ENCODE assay signal across 21 cellular contexts in the genomic region with DNA sequence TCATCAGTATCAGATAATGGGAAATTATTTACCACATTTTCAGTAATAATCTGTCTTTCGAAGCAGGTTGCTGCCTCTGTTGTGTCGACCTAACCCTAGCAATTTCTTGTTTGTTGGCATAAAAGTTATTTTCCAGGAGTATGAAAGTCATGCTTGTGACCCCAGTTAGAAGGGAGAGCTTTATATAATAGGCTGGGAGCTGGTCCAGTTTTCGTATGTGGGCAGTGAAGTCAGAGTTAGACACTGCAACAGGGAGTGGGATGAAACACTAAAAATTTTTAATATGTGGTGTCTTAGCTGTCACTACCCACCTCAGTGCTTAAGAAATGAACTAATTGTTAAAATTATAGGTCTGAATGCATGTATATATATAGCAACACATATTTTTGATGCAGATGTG.
DNase-seq lines count a peak whose midpoint lies in the region; ATAC-seq, FAIRE-seq and TF ChIP-seq lines count a peak whose summit lies in the region.
"Had no signal": no experiment of that assay in that cellular context is flagged by ENCODE, and none has a peak within 500 bp of the region (broad histone marks: within the 10 kb centered on the region; RNA-seq: fewer than 3 reads in every experiment).

No MANE protein-coding gene starts in this region.

- H3F3A ChIP-seq in GM23338 (replicated peaks; ENCODE audit: low read depth): no peaks in the 10 kb centered on the region

- H3K9me3 Mint-ChIP-seq in GM23338: no peaks in the 10 kb centered on the region
- no peaks in the 10 kb centered on the region for H3K9me3 Mint-ChIP-seq in nephron
- H3K9me3 Mint-ChIP-seq: CD4-positive, alpha-beta T cell; CD8-positive, alpha-beta T cell had no signal

- H3K4me3 Mint-ChIP-seq in GM23338: no peak overlapping the region
- H3K4me3 Mint-ChIP-seq in nephron: no peak overlapping the region
- H3K4me3 Mint-ChIP-seq: B cell; CD4-positive, alpha-beta T cell; CD8-positive, alpha-beta T cell had no signal

- no peaks in the 10 kb centered on the region for H3K9me3 ChIP-seq in left ventricle myocardium inferior (replicated peaks)
- H3K9me3 ChIP-seq: A549; BLaER1 treated with 17β-estradiol and CSF1 and Interleukin-3, amounts not matched to agents 10 nM and 100 nM; Caco-2 had no signal

- H3K9me2 ChIP-seq in GM23338 (ENCODE audit: insufficient read depth): no peaks in the 10 kb centered on the region

- no peak overlapping the region for H3K4me3 ChIP-seq in left ventricle myocardium inferior
- H3K4me3 ChIP-seq in GM23338: no peak overlapping the region
- H3K4me3 ChIP-seq: A549; BLaER1 treated with 17β-estradiol and CSF1 and Interleukin-3, amounts not matched to agents 10 nM and 100 nM had no signal

- no peaks in the 10 kb centered on the region for H3K27me3 ChIP-seq in left ventricle myocardium inferior (ENCODE audit: low read depth)
- H3K27me3 ChIP-seq in GM23338 (ENCODE audit: insufficient read depth): no peaks in the 10 kb centered on the region
- H3K27me3 ChIP-seq: BLaER1 treated with 17β-estradiol and CSF1 and Interleukin-3, amounts not matched to agents 10 nM and 100 nM had no signal

- H3K36me3 ChIP-seq in left ventricle myocardium inferior (no peaks in the 10 kb centered on the region), GM23338 (ENCODE audit: insufficient read depth) (no peaks in the 10 kb centered on the region)

- ATAC-seq in Right ventricle myocardium superior (ENCODE audit: poor library complexity) (peak; percentile 46), GM23338 (no peak)
- ATAC-seq: A549; CD8-positive, alpha-beta T cell had no signal

- no peak overlapping the region for H3K4me2 ChIP-seq in GM23338
- H3K4me2 ChIP-seq: A549; BLaER1 treated with 17β-estradiol and CSF1 and Interleukin-3, amounts not matched to agents 10 nM and 100 nM had no signal

- DNase-seq in Right ventricle myocardium superior (no peak), left ventricle myocardium inferior (no peak), GM23338 (ENCODE audit: low spot score) (no peak), frontal cortex (ENCODE audit: low spot score in 2 of 2) (no peak), HK-2 (ENCODE audit: unreplicated experiment) (no peak)
- DNase-seq: AML-193; Caco-2; Calu3; CD4-positive, alpha-beta T cell; CD8-positive, alpha-beta T cell; DMS79 treated with DMSO at 0.1 percent for 48 hours; GF-D8 had no signal

- H3K27ac Mint-ChIP-seq in GM23338: peak overlapping the region; percentile 54
- peak overlapping the region; percentile 10 to 64 (median 28) for H3K27ac Mint-ChIP-seq in nephron
- H3K27ac Mint-ChIP-seq: B cell; CD4-positive, alpha-beta T cell; CD8-positive, alpha-beta T cell had no signal

- peaks cover 8% of the 10 kb centered on the region for H3K79me2 ChIP-seq in GM23338 (replicated peaks; ENCODE audit: insufficient read depth)

- H4K20me1 ChIP-seq in GM23338 (replicated peaks; ENCODE audit: insufficient read depth): no peaks in the 10 kb centered on the region
- H4K20me1 ChIP-seq: BLaER1 treated with 17β-estradiol and CSF1 and Interleukin-3, amounts not matched to agents 10 nM and 100 nM had no signal

- H2AFZ ChIP-seq in GM23338: no peak overlapping the region

- TF ChIP-seq CTCF in left ventricle myocardium inferior (IDR thresholded peaks at IDR 0.05; ENCODE audit: borderline replicate concordance): no peak
- no peak for TF ChIP-seq CTCF in GM23338 (conservative IDR thresholded peaks at IDR 0.05; ENCODE audit: low read depth in 2 of 2)
- TF ChIP-seq CTCF in nephron (IDR thresholded peaks at IDR 0.05; ENCODE audit: unreplicated experiment in 3 of 3): no peak

- intact Hi-C loops in Right ventricle myocardium superior (cut with DNase I) (no loop called here), left ventricle myocardium inferior (cut with micrococcal nuclease) (no loop called here)

- H3K36me3 Mint-ChIP-seq in GM23338 (ENCODE audit: low read depth): no peaks in the 10 kb centered on the region
- H3K36me3 Mint-ChIP-seq in nephron (ENCODE audit: low read depth): peaks cover 2% of the 10 kb centered on the region
- H3K36me3 Mint-ChIP-seq: CD8-positive, alpha-beta T cell had no signal

- no peak for FAIRE-seq in frontal cortex (lab: Jason Lieb, UNC)
- FAIRE-seq: A549, D721Med, GM12891, GM19239 had no signal

- H3K4me1 Mint-ChIP-seq in GM23338 (peaks cover 38% of the 10 kb centered on the region), nephron (peaks cover 28% of the 10 kb centered on the region)
- H3K4me1 Mint-ChIP-seq: B cell had no signal

- H3K27me3 Mint-ChIP-seq in GM23338 (ENCODE audit: insufficient read depth, low read depth, poor library complexity): no peaks in the 10 kb centered on the region
- no peaks in the 10 kb centered on the region for H3K27me3 Mint-ChIP-seq in nephron (ENCODE audit: low read depth)
- H3K27me3 Mint-ChIP-seq: B cell had no signal

- H3K27ac ChIP-seq in left ventricle myocardium inferior (replicated peaks) (no peak overlapping the region), GM23338 (ENCODE audit: low read depth) (no peak overlapping the region)
- H3K27ac ChIP-seq: 22Rv1; A549; BLaER1 treated with 17β-estradiol and CSF1 and Interleukin-3, amounts not matched to agents 10 nM and 100 nM; C4-2B had no signal

- H3K4me1 ChIP-seq in left ventricle myocardium inferior: peaks cover 57% of the 10 kb centered on the region
- H3K4me1 ChIP-seq in GM23338 (ENCODE audit: insufficient read depth): peaks cover 18% of the 10 kb centered on the region
- H3K4me1 ChIP-seq: A549; BLaER1 treated with 17β-estradiol and CSF1 and Interleukin-3, amounts not matched to agents 10 nM and 100 nM; Caco-2 had no signal

TF ChIP-seq in GM23338, 12 proteins besides CTCF, POLR2A, EP300 and RAD21:
- TF ChIP-seq CREB1 (CRISPR knock-in tag; IDR thresholded peaks at IDR 0.05; ENCODE audit: low read depth) (no peak), EZH2phosphoT487 (IDR thresholded peaks at IDR 0.05; ENCODE audit: unreplicated experiment) (no peak), POLR2AphosphoS5 (IDR thresholded peaks at IDR 0.05; ENCODE audit: low read depth) (no peak), NANOG (IDR thresholded peaks at IDR 0.05; ENCODE audit: borderline replicate concordance) (no peak), ZNF114 (CRISPR knock-in tag; IDR thresholded peaks at IDR 0.05) (no peak), EZH2 (IDR thresholded peaks at IDR 0.05; ENCODE audit: low read depth, unreplicated experiment) (no peak), ZNF331 (CRISPR knock-in tag; IDR thresholded peaks at IDR 0.05; ENCODE audit: low read depth) (no peak), JUNB (IDR thresholded peaks at IDR 0.05; ENCODE audit: unreplicated experiment) (no peak), STAT1 (IDR thresholded peaks at IDR 0.05; ENCODE audit: unreplicated experiment) (no peak)
- TF ChIP-seq, protein P1, sequence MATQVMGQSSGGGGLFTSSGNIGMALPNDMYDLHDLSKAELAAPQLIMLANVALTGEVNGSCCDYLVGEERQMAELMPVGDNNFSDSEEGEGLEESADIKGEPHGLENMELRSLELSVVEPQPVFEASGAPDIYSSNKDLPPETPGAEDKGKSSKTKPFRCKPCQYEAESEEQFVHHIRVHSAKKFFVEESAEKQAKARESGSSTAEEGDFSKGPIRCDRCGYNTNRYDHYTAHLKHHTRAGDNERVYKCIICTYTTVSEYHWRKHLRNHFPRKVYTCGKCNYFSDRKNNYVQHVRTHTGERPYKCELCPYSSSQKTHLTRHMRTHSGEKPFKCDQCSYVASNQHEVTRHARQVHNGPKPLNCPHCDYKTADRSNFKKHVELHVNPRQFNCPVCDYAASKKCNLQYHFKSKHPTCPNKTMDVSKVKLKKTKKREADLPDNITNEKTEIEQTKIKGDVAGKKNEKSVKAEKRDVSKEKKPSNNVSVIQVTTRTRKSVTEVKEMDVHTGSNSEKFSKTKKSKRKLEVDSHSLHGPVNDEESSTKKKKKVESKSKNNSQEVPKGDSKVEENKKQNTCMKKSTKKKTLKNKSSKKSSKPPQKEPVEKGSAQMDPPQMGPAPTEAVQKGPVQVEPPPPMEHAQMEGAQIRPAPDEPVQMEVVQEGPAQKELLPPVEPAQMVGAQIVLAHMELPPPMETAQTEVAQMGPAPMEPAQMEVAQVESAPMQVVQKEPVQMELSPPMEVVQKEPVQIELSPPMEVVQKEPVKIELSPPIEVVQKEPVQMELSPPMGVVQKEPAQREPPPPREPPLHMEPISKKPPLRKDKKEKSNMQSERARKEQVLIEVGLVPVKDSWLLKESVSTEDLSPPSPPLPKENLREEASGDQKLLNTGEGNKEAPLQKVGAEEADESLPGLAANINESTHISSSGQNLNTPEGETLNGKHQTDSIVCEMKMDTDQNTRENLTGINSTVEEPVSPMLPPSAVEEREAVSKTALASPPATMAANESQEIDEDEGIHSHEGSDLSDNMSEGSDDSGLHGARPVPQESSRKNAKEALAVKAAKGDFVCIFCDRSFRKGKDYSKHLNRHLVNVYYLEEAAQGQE (IDR thresholded peaks at IDR 0.05; ENCODE audit: unreplicated experiment): no peak
- TF ChIP-seq, protein P2, sequence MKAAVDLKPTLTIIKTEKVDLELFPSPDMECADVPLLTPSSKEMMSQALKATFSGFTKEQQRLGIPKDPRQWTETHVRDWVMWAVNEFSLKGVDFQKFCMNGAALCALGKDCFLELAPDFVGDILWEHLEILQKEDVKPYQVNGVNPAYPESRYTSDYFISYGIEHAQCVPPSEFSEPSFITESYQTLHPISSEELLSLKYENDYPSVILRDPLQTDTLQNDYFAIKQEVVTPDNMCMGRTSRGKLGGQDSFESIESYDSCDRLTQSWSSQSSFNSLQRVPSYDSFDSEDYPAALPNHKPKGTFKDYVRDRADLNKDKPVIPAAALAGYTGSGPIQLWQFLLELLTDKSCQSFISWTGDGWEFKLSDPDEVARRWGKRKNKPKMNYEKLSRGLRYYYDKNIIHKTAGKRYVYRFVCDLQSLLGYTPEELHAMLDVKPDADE (IDR thresholded peaks at IDR 0.05): no peak
